Comparison of ENCODE assay signal across 35 cellular contexts in the genomic region with DNA sequence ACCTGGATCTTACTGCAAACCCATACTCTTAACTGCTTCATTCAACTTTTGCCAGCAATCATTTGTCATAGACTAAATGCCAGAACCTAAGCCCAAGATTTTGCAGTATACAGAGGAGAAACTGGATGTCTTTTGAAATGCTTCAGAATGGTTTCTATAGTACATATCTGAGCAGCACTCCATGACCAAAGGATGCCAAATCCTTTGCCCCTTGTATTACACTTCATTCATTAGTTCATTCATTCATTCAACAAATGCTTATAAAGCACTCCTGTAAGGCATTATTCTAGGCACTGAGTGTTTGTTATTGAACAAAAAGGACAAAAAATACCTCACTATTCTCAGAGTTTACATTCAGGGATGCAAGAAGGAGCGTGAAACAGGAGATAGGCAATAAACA.
"Had no signal": no experiment of that assay in that cellular context is flagged by ENCODE, and none has a peak within 500 bp of the region (broad histone marks: within the 10 kb centered on the region; RNA-seq: fewer than 3 reads in every experiment).

No MANE protein-coding gene starts in this region.

- H3K9me3 ChIP-seq: MG63 had no signal

- H3K4me3 ChIP-seq: MG63 had no signal

- DNase-seq: Karpas-422, Kasumi-1, MG63, MM.1S, MV-4-11, NCI-H1048, NCI-H1092, NCI-H1092 treated with DMSO at 0.1 percent for 48 hours, NCI-H1105, NCI-H1105 treated with DMSO at 0.1 percent for 48 hours, NCI-H1417, NCI-H1417 treated with DMSO at 0.1 percent for 48 hours, NCI-H1436, NCI-H1436 treated with DMSO at 0.1 percent for 48 hours, NCI-H146, NCI-H1694, NCI-H1694 treated with DMSO at 0.1 percent for 48 hours, NCI-H187, NCI-H187 treated with DMSO at 0.1 percent for 48 hours, NCI-H1930, NCI-H2029, NCI-H2029 treated with DMSO at 0.1 percent for 48 hours, NCI-H2081, NCI-H2081 treated with DMSO at 0.1 percent for 48 hours, NCI-H2107, NCI-H2171, NCI-H2171 treated with DMSO at 0.1 percent for 48 hours, NCI-H226, NCI-H345, NCI-H446, NCI-H446 treated with DMSO at 0.1 percent for 48 hours, NCI-H510A, NCI-H510A treated with DMSO at 0.1 percent for 48 hours, NCI-H524, NCI-H524 treated with DMSO at 0.1 percent for 48 hours had no signal

- H3K36me3 ChIP-seq: MG63 had no signal

- H3K27me3 ChIP-seq: MG63 had no signal
